Comparison of ENCODE assay signal across 9 cellular contexts in genomic region chr15:64851503-64851840, GRCh38. TPM values are rescaled to one million over a fixed set of nuclear protein-coding genes. Genes with fewer than 3 reads are reported as not detected.
DNase-seq lines count a peak whose midpoint lies in the region; ATAC-seq, FAIRE-seq and TF ChIP-seq lines count a peak whose summit lies in the region.
"Had no signal": no experiment of that assay in that cellular context is flagged by ENCODE, and none has a peak within 500 bp of the region (broad histone marks: within the 10 kb centered on the region; RNA-seq: fewer than 3 reads in every experiment).

No MANE protein-coding gene starts in this region.

- CTCF ChIA-PET in IMR-90 (lab: Yijun Ruan, JAX) = interaction anchor here (1.0 to 1.2 kb wide), 2 partner anchors 13 to 16 kb away, joined by 3 read pairs; no protein-coding TSS in a partner anchor
- CTCF ChIA-PET in GM12878 (lab: Yijun Ruan, JAX) = interaction anchor here (1.0 to 1.6 kb wide), 3 partner anchors 16 to 43 kb away, joined by 4 read pairs; no protein-coding TSS in a partner anchor

- H2AFZ ChIP-seq in IMR-90 (replicated peaks; ENCODE audit: low read length, poor library complexity) (peak overlapping the region; percentile 11), GM12878 (ENCODE audit: control insufficient read depth, low read depth, low read length) (no peak overlapping the region)

- intact Hi-C loops in IMR-90 (cut with micrococcal nuclease) = no loop called here
- intact Hi-C loops in GM12878 (cut with micrococcal nuclease; ENCODE audit: unreplicated experiment) = no loop called here
- intact Hi-C loops in kidney (cut with DNase I) = no loop called here

- H3K36me3 ChIP-seq in IMR-90 (ENCODE audit: control insufficient read depth, insufficient read depth, low read length) (peaks cover 63% of the 10 kb centered on the region), GM12878 (ENCODE audit: control insufficient read depth in 2 of 2, insufficient read depth in 2 of 2, low read length in 1 of 2) (peaks cover 22 to 28% of the 10 kb centered on the region in 2 experiments), kidney (ENCODE audit: control insufficient read depth in 1 of 2, insufficient read depth in 2 of 2, low read length in 2 of 2) (peaks cover 12 to 18% of the 10 kb centered on the region in 2 donors), subcutaneous abdominal adipose tissue (ENCODE audit: control insufficient read depth in 5 of 5, insufficient read depth in 5 of 5, low read length in 5 of 5) (peaks cover 5 to 90% (median 62%) of the 10 kb centered on the region in 5 donors)

- in situ Hi-C loops in IMR-90 (cut with MboI; ENCODE audit: low sequenced_read_pairs) (no loop called here), GM12878 (cut with MboI) (no loop called here)

- peak overlapping the region; percentile 75 for H3K18ac ChIP-seq in IMR-90 (ENCODE audit: low read depth, low read length)

- H3K56ac ChIP-seq in IMR-90 (ENCODE audit: extremely low read depth, insufficient read depth, low read length) = peak overlapping the region; percentile 77

- H3K27ac ChIP-seq in IMR-90 (ENCODE audit: insufficient read depth, low read length) (peak overlapping the region; percentile 92), GM12878 (ENCODE audit: control insufficient read depth, insufficient read depth) (no peak overlapping the region), kidney (ENCODE audit: low read depth in 2 of 2, low read length in 2 of 2) (peak overlapping the region in 1 of 2 donors; percentile 16), subcutaneous abdominal adipose tissue (ENCODE audit: low read depth, low read length) (peak overlapping the region; percentile 72)

- H3K4me2 ChIP-seq in IMR-90 (ENCODE audit: low read depth, low read length) (peak overlapping the region; percentile 8), GM12878 (ENCODE audit: control insufficient read depth, insufficient read depth) (no peak overlapping the region)

- peak overlapping the region; percentile 92 for H2BK5ac ChIP-seq in IMR-90 (ENCODE audit: low read depth, low read length, poor library complexity, severe bottlenecking)

- H3K36me3 Mint-ChIP-seq in activated naive CD4-positive, alpha-beta T cell treated with anti-CD3 and anti-CD28 coated beads, Interleukin-2, amount 50 U/mL, for 72 hours = peaks cover 6 to 12% of the 10 kb centered on the region in 2 donors

- peak; percentile 79 for ATAC-seq in IMR-90 (ENCODE audit: low read depth)
- no peak for ATAC-seq in GM12878
- no peak for ATAC-seq in activated naive CD4-positive, alpha-beta T cell treated with anti-CD3 and anti-CD28 coated beads, Interleukin-2, amount 50 U/mL, for 72 hours
- no peak for ATAC-seq in GM18511 (IDR thresholded peaks at IDR 0.05; ENCODE audit: unreplicated experiment)

- H3K4ac ChIP-seq in IMR-90 (ENCODE audit: low read depth, low read length) = peak overlapping the region; percentile 99

- peak overlapping the region; percentile 97 for H2BK20ac ChIP-seq in IMR-90 (ENCODE audit: low read depth, low read length)

- H3K14ac ChIP-seq in IMR-90 (replicated peaks; ENCODE audit: low read depth, low read length) = peak overlapping the region; percentile 94

- peak overlapping the region; percentile 99 for H4K91ac ChIP-seq in IMR-90 (ENCODE audit: insufficient read depth, low read depth, low read length)

- H2AK5ac ChIP-seq in IMR-90 (ENCODE audit: low read depth, low read length) = peak overlapping the region; percentile 96

- FAIRE-seq in GM12878 (lab: Jason Lieb, UNC) (no peak), kidney (lab: Jason Lieb, UNC) (no peak)
- FAIRE-seq: endometrium had no signal

- SMC1A ChIA-PET in GM12878 (lab: Charles Lee; ENCODE audit: uncharacterized antibody, unreplicated experiment) = interaction anchor here (0.7 to 1.1 kb wide), 6 partner anchors 8 to 53 kb away, joined by 3 to 7 read pairs (median 4); no protein-coding TSS in a partner anchor

- dilution Hi-C loops in IMR-90 (cut with HindIII; ENCODE audit: low sequenced_read_pairs, unreplicated experiment) = no loop called here

- H4K5ac ChIP-seq in IMR-90 (ENCODE audit: low read depth, low read length) = peak overlapping the region; percentile 75

- H3K79me2 ChIP-seq in GM12878 (ENCODE audit: control insufficient read depth, insufficient read depth, low read length) = peaks cover 30% of the 10 kb centered on the region

- peak overlapping the region; percentile 75 for H3K9ac ChIP-seq in IMR-90 (ENCODE audit: low read depth, low read length)
- H3K9ac ChIP-seq in GM12878 (ENCODE audit: control insufficient read depth, insufficient read depth, low read length) = no peak overlapping the region
- no peak overlapping the region for H3K9ac ChIP-seq in kidney (ENCODE audit: low read length in 2 of 2)
- peak overlapping the region in 4 of 5 donors; percentile 4 to 69 (median 39) for H3K9ac ChIP-seq in subcutaneous abdominal adipose tissue (ENCODE audit: low read length in 5 of 5)

- POLR2A ChIA-PET in IMR-90 (lab: Charles Lee; ENCODE audit: unreplicated experiment) = interaction anchor here (0.7 kb wide), 1 partner anchor 23 kb away, joined by 6 read pairs; no protein-coding TSS in a partner anchor
- POLR2A ChIA-PET in GM12878 (lab: Charles Lee) = interaction anchor here (0.5 to 1.3 kb wide), 6 partner anchors 9 to 1533 kb away, joined by 3 to 8 read pairs (median 3); no protein-coding TSS in a partner anchor

- TF ChIP-seq POLR2A in IMR-90 (IDR thresholded peaks at IDR 0.05; ENCODE audit: low read depth, low read length) (no peak), GM12878 (IDR thresholded peaks at IDR 0.05; ENCODE audit: low read depth, low read length) (no peak)

- WGBS in IMR-90 (ENCODE audit: extremely low coverage in 2 of 2, insufficient read length in 1 of 2), 2 experiments = 60% methylated on average over 2 of the region's 6 CpGs; no CpG with 5 or more reads in 1 of the 2 experiments
- 86% methylated on average over 6 of the region's 6 CpGs for WGBS in GM12878 (ENCODE audit: insufficient coverage, insufficient replicate concordance, low lambda C conversion rate, missing lambda C conversion rate)

- H3K4me3 ChIP-seq in IMR-90 (ENCODE audit: insufficient read depth, low read depth, low read length) = no peak overlapping the region
- no peak overlapping the region for H3K4me3 ChIP-seq in GM12878
- H3K4me3 ChIP-seq in kidney (ENCODE audit: low read length in 2 of 2) = no peak overlapping the region
- H3K4me3 ChIP-seq in subcutaneous abdominal adipose tissue (ENCODE audit: low read depth in 1 of 5, low read length in 5 of 5) = peak overlapping the region in 1 of 5 donors; percentile 23

- BruUV-seq in IMR-90 (replicated peaks; lab: Mats Ljungman, UMichigan) = no TSS peak
- BruUV-seq in GM12878 (replicated peaks; lab: Mats Ljungman, UMichigan) = no TSS peak

- H3K9me1 ChIP-seq in IMR-90 (ENCODE audit: insufficient read depth, low read length) = peaks cover 54% of the 10 kb centered on the region

- TF ChIP-seq CTCF in IMR-90 (conservative IDR thresholded peaks at IDR 0.05; ENCODE audit: low read depth, low read length) = no peak
- no peak for TF ChIP-seq CTCF in GM12878 (IDR thresholded peaks at IDR 0.05 in 2 of 3, conservative IDR thresholded peaks at IDR 0.05 in 1 of 3; ENCODE audit: control insufficient read depth in 2 of 3, extremely low read depth in 1 of 3, insufficient read depth in 1 of 3, low read depth in 3 of 3, low read length in 3 of 3)
- TF ChIP-seq CTCF in kidney (IDR thresholded peaks at IDR 0.05; ENCODE audit: borderline replicate concordance, extremely low read depth, insufficient read depth) = no peak

- no peaks in the 10 kb centered on the region for H3K9me3 Mint-ChIP-seq in activated naive CD4-positive, alpha-beta T cell treated with anti-CD3 and anti-CD28 coated beads, Interleukin-2, amount 50 U/mL, for 72 hours

- peak overlapping the region; percentile 35 for H3K23ac ChIP-seq in IMR-90 (ENCODE audit: low read depth, low read length)

- peak overlapping the region; percentile 67 to 93; a peak in 3 of 4 replicates for H4K8ac ChIP-seq in IMR-90 (ENCODE audit: low read depth in 2 of 2, low read length in 2 of 2)

- TF ChIP-seq EP300 in GM12878 (IDR thresholded peaks at IDR 0.05; ENCODE audit: borderline replicate concordance in 1 of 2, control insufficient read depth in 1 of 2, low read depth in 2 of 2, low read length in 2 of 2) = no peak

- DNase-seq in IMR-90 (peak; percentile 93), GM12878 (ENCODE audit: low read depth, low spot score) (no peak), kidney (peak; percentile 68), NCI-H2107 treated with DMSO at 0.1 percent for 48 hours (lab: John Stamatoyannopoulos, UW; ENCODE audit: unreplicated experiment) (no peak), DMS114 treated with DMSO at 0.1 percent for 48 hours (lab: John Stamatoyannopoulos, UW; ENCODE audit: unreplicated experiment) (no peak)
- no peak for DNase-seq in activated naive CD4-positive, alpha-beta T cell treated with anti-CD3 and anti-CD28 coated beads, Interleukin-2, amount 50 U/mL, for 72 hours (ENCODE audit: low spot score in 2 of 2)

- peak; percentile 15; the same call in 1 of the 2 replicates for TF ChIP-seq RAD21 in IMR-90 (IDR thresholded peaks at IDR 0.05; ENCODE audit: low read length)
- no peak for TF ChIP-seq RAD21 in GM12878 (IDR thresholded peaks at IDR 0.05; ENCODE audit: insufficient read depth, low read depth, low read length)

- peak overlapping the region; percentile 98 for H2BK120ac ChIP-seq in IMR-90 (ENCODE audit: low read depth, low read length)

- H3K27me3 ChIP-seq in IMR-90 (ENCODE audit: control insufficient read depth, insufficient read depth, low read length) (no peaks in the 10 kb centered on the region), GM12878 (replicated peaks in 1 of 2; ENCODE audit: control insufficient read depth in 2 of 2, insufficient read depth in 2 of 2, low read length in 1 of 2) (no peaks in the 10 kb centered on the region), subcutaneous abdominal adipose tissue (ENCODE audit: control insufficient read depth in 5 of 5, insufficient read depth in 4 of 5, low read length in 5 of 5) (no peaks in the 10 kb centered on the region)

- H3K79me1 ChIP-seq in IMR-90 (ENCODE audit: low read depth in 1 of 2, low read length in 2 of 2) = peaks cover 38 to 81% of the 10 kb centered on the region in 2 experiments

- peak overlapping the region in 1 of 2 donors; percentile 81 for H3K27ac Mint-ChIP-seq in activated naive CD4-positive, alpha-beta T cell treated with anti-CD3 and anti-CD28 coated beads, Interleukin-2, amount 50 U/mL, for 72 hours

- H3K4me1 ChIP-seq in IMR-90 (ENCODE audit: control insufficient read depth, insufficient read depth, low read length) (peaks cover 61% of the 10 kb centered on the region), GM12878 (ENCODE audit: control insufficient read depth, insufficient read depth, low read length) (peaks cover 14% of the 10 kb centered on the region), kidney (ENCODE audit: control insufficient read depth in 1 of 2, insufficient read depth in 1 of 2, low read depth in 1 of 2, low read length in 2 of 2) (peaks cover 4 to 25% of the 10 kb centered on the region in 2 donors), subcutaneous abdominal adipose tissue (ENCODE audit: control insufficient read depth in 5 of 5, insufficient read depth in 5 of 5, low read length in 5 of 5) (peaks cover 21 to 82% (median 77%) of the 10 kb centered on the region in 5 donors)

- RAD21 ChIA-PET in GM12878 (lab: Charles Lee; ENCODE audit: unreplicated experiment) = interaction anchor here (0.8 to 1.5 kb wide), 3 partner anchors 31 to 42 kb away, joined by 3 to 6 read pairs (median 3); no protein-coding TSS in a partner anchor

- peak overlapping the region; percentile 96 for H2AK9ac ChIP-seq in IMR-90 (replicated peaks; ENCODE audit: low read depth, low read length, poor library complexity)

- peak overlapping the region; percentile 96; the same call in 2 of the 3 replicates for H2BK15ac ChIP-seq in IMR-90 (ENCODE audit: low read depth, low read length)

- H3K9me3 ChIP-seq in IMR-90 (ENCODE audit: control insufficient read depth, insufficient read depth, low read length) = no peaks in the 10 kb centered on the region
- H3K9me3 ChIP-seq in GM12878 (replicated peaks; ENCODE audit: control insufficient read depth, insufficient read depth, low read length) = no peaks in the 10 kb centered on the region
- no peaks in the 10 kb centered on the region for H3K9me3 ChIP-seq in kidney (ENCODE audit: control insufficient read depth in 1 of 2, low read length in 2 of 2)
- H3K9me3 ChIP-seq in subcutaneous abdominal adipose tissue (ENCODE audit: control insufficient read depth in 5 of 5, low read length in 5 of 5) = no peaks in the 10 kb centered on the region

- peaks cover 42% of the 10 kb centered on the region for H4K20me1 ChIP-seq in IMR-90 (ENCODE audit: insufficient read depth, low read length)
- no peaks in the 10 kb centered on the region for H4K20me1 ChIP-seq in GM12878 (ENCODE audit: control insufficient read depth, insufficient read depth)

RNA-seq across cellular contexts. Expression of gene PLEKHO2, which starts 9.8 kb away (rescaled TPM):
- total RNA-seq in IMR-90 (2012; rRNA removed) (18.6 and 19.0 TPM in 2 replicates), GM12878 (2014; rRNA removed) (21.5 and 21.6 TPM in 2 replicates), GM12878 (2014; rRNA removed; fragmentation: Illumina TruSeq; extraction: Trizol) (14.6 and 15.5 TPM in 2 replicates), GM12878 (2021) (25.4 and 25.6 TPM in 2 replicates), kidney (48.6 TPM)
- polyA plus RNA-seq in IMR-90 (2012; rRNA removed) (22.5 and 24.6 TPM in 2 replicates), GM12878 (2011; rRNA removed) (11.2 and 19.4 TPM in 2 replicates), GM12878 (2014; fragmentation: Illumina TruSeq; extraction: Trizol) (12.1 and 19.5 TPM in 2 replicates), GM12878 (2014; fragmentation: Nextera tagmentation; extraction: Ambion mirVana) (1 to 10 TPM; 1.4 to 3.1 TPM), GM12878 (2014; rRNA removed) (19.8 and 22.9 TPM in 2 replicates), GM12878 (2016; fragmentation: Nextera tagmentation; extraction: Ambion mirVana) (10 to 100 TPM; 22.3 to 22.4 TPM), kidney (ENCODE audit: insufficient read depth, low read depth, low replicate concordance) (12.0 TPM)
- polyA plus RNA-seq in IMR-90 (2012; cell fraction: cytosol; rRNA removed) = 12.6 and 25.0 TPM in 2 replicates
- 37.2 and 43.5 TPM in 2 replicates for polyA plus RNA-seq in IMR-90 (2012; cell fraction: nucleus; rRNA removed; ENCODE audit: low replicate concordance)
- total RNA-seq in GM12878 (2013; cell fraction: nucleolus; rRNA removed) = 20.0 and 20.1 TPM in 2 replicates
- polyA plus RNA-seq in GM12878 (2011; ENCODE audit: low read depth) = 10.2 TPM
- 24.1 and 29.2 TPM in 2 replicates for polyA plus RNA-seq in GM12878 (2011; cell fraction: cytosol; rRNA removed)
- 23.2 and 25.9 TPM in 2 replicates for polyA plus RNA-seq in GM12878 (2011; cell fraction: nucleus; rRNA removed)
- 19.2 and 20.3 TPM in 2 replicates for polyA plus RNA-seq in GM12878 (2012)
- polyA minus RNA-seq in GM12878 (2011; rRNA and poly(A)+ RNA removed) = 15.3 and 28.9 TPM in 2 replicates
- polyA minus RNA-seq in GM12878 (2011; cell fraction: cytosol; rRNA and poly(A)+ RNA removed) = 8.3 and 9.5 TPM in 2 replicates
- 5.9 and 10.8 TPM in 2 replicates for polyA minus RNA-seq in GM12878 (2011; cell fraction: nucleus; rRNA and poly(A)+ RNA removed)
- 10 to 100 TPM; 13.7 to 16.1 TPM for total RNA-seq in activated naive CD4-positive, alpha-beta T cell treated with anti-CD3 and anti-CD28 coated beads, Interleukin-2, amount 50 U/mL, for 72 hours

RNA-seq across cellular contexts. Expression of gene PIF1, which starts 26.0 kb away (rescaled TPM):
- total RNA-seq in IMR-90 (2012; rRNA removed) (3.9 and 5.3 TPM in 2 replicates), GM12878 (2014; rRNA removed) (42.8 and 43.9 TPM in 2 replicates), GM12878 (2014; rRNA removed; fragmentation: Illumina TruSeq; extraction: Trizol) (21.0 and 22.6 TPM in 2 replicates), GM12878 (2021) (36.9 and 39.5 TPM in 2 replicates), kidney (2.0 TPM)
- polyA plus RNA-seq in IMR-90 (2012; rRNA removed) (19.2 and 19.9 TPM in 2 replicates), GM12878 (2011; rRNA removed) (52.9 and 68.9 TPM in 2 replicates), GM12878 (2014; fragmentation: Illumina TruSeq; extraction: Trizol) (18.3 and 36.5 TPM in 2 replicates), GM12878 (2014; fragmentation: Nextera tagmentation; extraction: Ambion mirVana) (1 to 10 TPM; 3.7 to 7.2 TPM), GM12878 (2014; rRNA removed) (64.0 and 69.2 TPM in 2 replicates), GM12878 (2016; fragmentation: Nextera tagmentation; extraction: Ambion mirVana) (10 to 100 TPM; 28.7 to 33.4 TPM), kidney (ENCODE audit: insufficient read depth, low read depth, low replicate concordance) (0.47 TPM)
- polyA plus RNA-seq in IMR-90 (2012; cell fraction: cytosol; rRNA removed) = 10.6 and 10.8 TPM in 2 replicates
- 72.6 and 161 TPM in 2 replicates for polyA plus RNA-seq in IMR-90 (2012; cell fraction: nucleus; rRNA removed; ENCODE audit: low replicate concordance)
- 90.7 and 116 TPM in 2 replicates for total RNA-seq in GM12878 (2013; cell fraction: nucleolus; rRNA removed)
- 7.2 TPM for polyA plus RNA-seq in GM12878 (2011; ENCODE audit: low read depth)
- polyA plus RNA-seq in GM12878 (2011; cell fraction: cytosol; rRNA removed) = 71.9 and 108 TPM in 2 replicates
- polyA plus RNA-seq in GM12878 (2011; cell fraction: nucleus; rRNA removed) = 271 and 281 TPM in 2 replicates
- 27.1 and 32.1 TPM in 2 replicates for polyA plus RNA-seq in GM12878 (2012)
- polyA minus RNA-seq in GM12878 (2011; rRNA and poly(A)+ RNA removed) = 21.3 and 51.3 TPM in 2 replicates
- polyA minus RNA-seq in GM12878 (2011; cell fraction: cytosol; rRNA and poly(A)+ RNA removed) = 23.0 and 29.8 TPM in 2 replicates
- 41.1 and 67.6 TPM in 2 replicates for polyA minus RNA-seq in GM12878 (2011; cell fraction: nucleus; rRNA and poly(A)+ RNA removed)
- 10 to 100 TPM; 47.5 to 56.0 TPM for total RNA-seq in activated naive CD4-positive, alpha-beta T cell treated with anti-CD3 and anti-CD28 coated beads, Interleukin-2, amount 50 U/mL, for 72 hours

Comparison
In these comparisons a context has a peak if more than half of its experiments do, and no peak if none do; other contexts are left out.
1. DNase-seq: peak in IMR-90 (single experiment) and kidney (single experiment); none in GM12878 (single experiment), NCI-H2107 treated with DMSO at 0.1 percent for 48 hours (single experiment), activated naive CD4-positive, alpha-beta T cell treated with anti-CD3 and anti-CD28 coated beads, Interleukin-2, amount 50 U/mL, for 72 hours (0 of 2) and DMS114 treated with DMSO at 0.1 percent for 48 hours (single experiment).
2. H3K9ac ChIP-seq: peak in IMR-90 (single experiment) and subcutaneous abdominal adipose tissue (4 of 5); none in GM12878 (single experiment) and kidney (0 of 2).